ENCODE assay signal across 1 cellular context in the genomic region with DNA sequence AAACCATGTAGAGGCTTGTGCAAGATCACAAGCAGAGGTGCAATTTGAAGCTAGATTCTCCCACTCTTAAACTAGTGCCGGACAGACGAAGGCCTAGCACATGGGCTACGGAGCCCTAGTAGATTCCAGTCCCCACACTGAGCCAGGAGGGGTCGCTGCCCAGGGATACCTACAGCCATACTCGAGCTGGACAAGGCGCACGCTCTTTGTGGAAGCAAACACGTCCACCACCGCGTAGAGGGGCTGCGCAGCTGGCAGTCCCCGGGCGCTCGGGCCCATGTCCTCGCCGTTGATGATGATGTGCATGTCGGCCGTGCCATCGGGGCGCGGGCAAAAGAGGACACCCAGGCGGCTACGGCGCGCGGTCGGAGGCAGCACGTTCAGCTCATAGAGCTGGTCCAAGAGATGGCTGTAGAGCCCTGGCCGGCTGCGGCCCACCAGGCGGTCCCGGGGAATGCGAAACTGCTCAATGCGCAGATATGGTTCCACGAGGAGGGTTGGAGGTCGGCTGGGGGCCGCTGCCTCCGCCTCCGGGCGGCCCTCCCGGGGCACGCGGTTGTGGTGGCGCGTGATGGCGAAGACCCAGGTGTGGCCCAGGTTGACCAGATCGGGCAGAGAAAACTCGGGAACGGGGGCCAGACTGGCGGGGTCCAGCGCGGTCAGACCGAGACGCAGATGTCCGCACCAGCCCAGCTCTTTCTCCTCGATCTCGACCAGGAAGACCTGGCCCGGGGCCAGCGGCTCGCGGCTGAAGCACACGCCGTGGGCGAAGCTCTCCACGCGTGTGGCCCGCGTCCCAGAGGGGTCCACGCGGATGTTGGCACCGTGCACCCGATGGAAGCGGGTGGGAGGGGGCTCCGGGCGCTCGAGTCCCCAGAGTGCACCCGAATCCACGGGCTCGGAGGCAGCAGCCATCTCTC.
TF ChIP-seq lines count a peak whose summit lies in the region.

No MANE protein-coding gene starts in this region.

TF ChIP-seq in HepG2, 621 proteins besides CTCF, POLR2A, EP300 and RAD21 (continued from another document and continues in another):
- no peak; the same call in 1 of the 2 replicates for TF ChIP-seq BRF2 (CRISPR knock-in tag; IDR thresholded peaks at IDR 0.05)
- peak; percentile 72 for TF ChIP-seq IRF2 (CRISPR knock-in tag; IDR thresholded peaks at IDR 0.05)
- TF ChIP-seq BHLHE40 (IDR thresholded peaks at IDR 0.05; ENCODE audit: low read length) = peak; percentile 65
- peak; percentile 18; the same call in 1 of the 2 replicates for TF ChIP-seq SIX1 (CRISPR knock-in tag; IDR thresholded peaks at IDR 0.05; ENCODE audit: borderline replicate concordance)
- no peak; the same call in 1 of the 2 replicates for TF ChIP-seq SMYD3 (CRISPR knock-in tag; IDR thresholded peaks at IDR 0.05)
- TF ChIP-seq ZNF614 (CRISPR knock-in tag; IDR thresholded peaks at IDR 0.05; ENCODE audit: borderline replicate concordance) = peak; percentile 89
- TF ChIP-seq, protein P1, sequence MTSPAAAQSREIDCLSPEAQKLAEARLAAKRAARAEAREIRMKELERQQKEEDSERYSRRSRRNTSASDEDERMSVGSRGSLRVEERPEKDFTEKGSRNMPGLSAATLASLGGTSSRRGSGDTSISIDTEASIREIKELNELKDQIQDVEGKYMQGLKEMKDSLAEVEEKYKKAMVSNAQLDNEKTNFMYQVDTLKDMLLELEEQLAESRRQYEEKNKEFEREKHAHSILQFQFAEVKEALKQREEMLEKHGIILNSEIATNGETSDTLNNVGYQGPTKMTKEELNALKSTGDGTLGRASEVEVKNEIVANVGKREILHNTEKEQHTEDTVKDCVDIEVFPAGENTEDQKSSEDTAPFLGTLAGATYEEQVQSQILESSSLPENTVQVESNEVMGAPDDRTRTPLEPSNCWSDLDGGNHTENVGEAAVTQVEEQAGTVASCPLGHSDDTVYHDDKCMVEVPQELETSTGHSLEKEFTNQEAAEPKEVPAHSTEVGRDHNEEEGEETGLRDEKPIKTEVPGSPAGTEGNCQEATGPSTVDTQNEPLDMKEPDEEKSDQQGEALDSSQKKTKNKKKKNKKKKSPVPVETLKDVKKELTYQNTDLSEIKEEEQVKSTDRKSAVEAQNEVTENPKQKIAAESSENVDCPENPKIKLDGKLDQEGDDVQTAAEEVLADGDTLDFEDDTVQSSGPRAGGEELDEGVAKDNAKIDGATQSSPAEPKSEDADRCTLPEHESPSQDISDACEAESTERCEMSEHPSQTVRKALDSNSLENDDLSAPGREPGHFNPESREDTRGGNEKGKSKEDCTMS (CRISPR knock-in tag; conservative IDR thresholded peaks at IDR 0.05) = no peak
- TF ChIP-seq, protein P2, sequence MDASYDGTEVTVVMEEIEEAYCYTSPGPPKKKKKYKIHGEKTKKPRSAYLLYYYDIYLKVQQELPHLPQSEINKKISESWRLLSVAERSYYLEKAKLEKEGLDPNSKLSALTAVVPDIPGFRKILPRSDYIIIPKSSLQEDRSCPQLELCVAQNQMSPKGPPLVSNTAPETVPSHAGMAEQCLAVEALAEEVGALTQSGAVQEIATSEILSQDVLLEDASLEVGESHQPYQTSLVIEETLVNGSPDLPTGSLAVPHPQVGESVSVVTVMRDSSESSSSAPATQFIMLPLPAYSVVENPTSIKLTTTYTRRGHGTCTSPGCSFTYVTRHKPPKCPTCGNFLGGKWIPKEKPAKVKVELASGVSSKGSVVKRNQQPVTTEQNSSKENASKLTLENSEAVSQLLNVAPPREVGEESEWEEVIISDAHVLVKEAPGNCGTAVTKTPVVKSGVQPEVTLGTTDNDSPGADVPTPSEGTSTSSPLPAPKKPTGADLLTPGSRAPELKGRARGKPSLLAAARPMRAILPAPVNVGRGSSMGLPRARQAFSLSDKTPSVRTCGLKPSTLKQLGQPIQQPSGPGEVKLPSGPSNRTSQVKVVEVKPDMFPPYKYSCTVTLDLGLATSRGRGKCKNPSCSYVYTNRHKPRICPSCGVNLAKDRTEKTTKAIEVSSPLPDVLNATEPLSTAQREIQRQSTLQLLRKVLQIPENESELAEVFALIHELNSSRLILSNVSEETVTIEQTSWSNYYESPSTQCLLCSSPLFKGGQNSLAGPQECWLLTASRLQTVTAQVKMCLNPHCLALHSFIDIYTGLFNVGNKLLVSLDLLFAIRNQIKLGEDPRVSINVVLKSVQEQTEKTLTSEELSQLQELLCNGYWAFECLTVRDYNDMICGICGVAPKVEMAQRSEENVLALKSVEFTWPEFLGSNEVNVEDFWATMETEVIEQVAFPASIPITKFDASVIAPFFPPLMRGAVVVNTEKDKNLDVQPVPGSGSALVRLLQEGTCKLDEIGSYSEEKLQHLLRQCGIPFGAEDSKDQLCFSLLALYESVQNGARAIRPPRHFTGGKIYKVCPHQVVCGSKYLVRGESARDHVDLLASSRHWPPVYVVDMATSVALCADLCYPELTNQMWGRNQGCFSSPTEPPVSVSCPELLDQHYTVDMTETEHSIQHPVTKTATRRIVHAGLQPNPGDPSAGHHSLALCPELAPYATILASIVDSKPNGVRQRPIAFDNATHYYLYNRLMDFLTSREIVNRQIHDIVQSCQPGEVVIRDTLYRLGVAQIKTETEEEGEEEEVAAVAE (CRISPR knock-in tag; IDR thresholded peaks at IDR 0.05; ENCODE audit: borderline replicate concordance) = peak; percentile 87
- no peak; the same call in 1 of the 2 replicates for TF ChIP-seq NKX3-1 (CRISPR knock-in tag; IDR thresholded peaks at IDR 0.05)
- no peak for TF ChIP-seq E2F1 (CRISPR knock-in tag; IDR thresholded peaks at IDR 0.05)
- no peak for TF ChIP-seq NONO (IDR thresholded peaks at IDR 0.05)
- TF ChIP-seq NONO (CRISPR knock-in tag; conservative IDR thresholded peaks at IDR 0.05) = peak; percentile 49; the same call in 1 of the 2 replicates
- no peak for TF ChIP-seq POLR2AphosphoS2 (IDR thresholded peaks at IDR 0.05; ENCODE audit: low read depth, low read length)
- TF ChIP-seq KAT7 (CRISPR knock-in tag; IDR thresholded peaks at IDR 0.05; ENCODE audit: borderline replicate concordance) = peak; percentile 72; the same call in 1 of the 2 replicates
- no peak; the same call in 1 of the 2 replicates for TF ChIP-seq ZNF549 (CRISPR knock-in tag; IDR thresholded peaks at IDR 0.05)
- TF ChIP-seq, protein P3, sequence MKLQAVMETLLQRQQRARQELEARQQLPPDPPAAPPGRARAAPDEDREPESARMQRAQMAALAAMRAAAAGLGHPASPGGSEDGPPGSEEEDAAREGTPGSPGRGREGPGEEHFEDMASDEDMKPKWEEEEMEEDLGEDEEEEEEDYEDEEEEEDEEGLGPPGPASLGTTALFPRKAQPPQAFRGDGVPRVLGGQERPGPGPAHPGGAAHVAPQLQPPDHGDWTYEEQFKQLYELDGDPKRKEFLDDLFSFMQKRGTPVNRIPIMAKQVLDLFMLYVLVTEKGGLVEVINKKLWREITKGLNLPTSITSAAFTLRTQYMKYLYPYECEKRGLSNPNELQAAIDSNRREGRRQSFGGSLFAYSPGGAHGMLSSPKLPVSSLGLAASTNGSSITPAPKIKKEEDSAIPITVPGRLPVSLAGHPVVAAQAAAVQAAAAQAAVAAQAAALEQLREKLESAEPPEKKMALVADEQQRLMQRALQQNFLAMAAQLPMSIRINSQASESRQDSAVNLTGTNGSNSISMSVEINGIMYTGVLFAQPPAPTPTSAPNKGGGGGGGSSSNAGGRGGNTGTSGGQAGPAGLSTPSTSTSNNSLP (IDR thresholded peaks at IDR 0.05; ENCODE audit: low read depth, low read length) = peak; percentile 34; the same call in 1 of the 2 replicates
- TF ChIP-seq ZIK1 (CRISPR knock-in tag; IDR thresholded peaks at IDR 0.05; ENCODE audit: borderline replicate concordance, low read depth) = peak; percentile 91; the same call in 1 of the 2 replicates
- 0 out of 2 replicates have a peak, but pooled peaks have one; percentile 51 for TF ChIP-seq ZFP36L1 (CRISPR knock-in tag; IDR thresholded peaks at IDR 0.05)
- TF ChIP-seq CCDC6 (CRISPR knock-in tag; IDR thresholded peaks at IDR 0.05) = peak; percentile 97
- TF ChIP-seq, protein P4, sequence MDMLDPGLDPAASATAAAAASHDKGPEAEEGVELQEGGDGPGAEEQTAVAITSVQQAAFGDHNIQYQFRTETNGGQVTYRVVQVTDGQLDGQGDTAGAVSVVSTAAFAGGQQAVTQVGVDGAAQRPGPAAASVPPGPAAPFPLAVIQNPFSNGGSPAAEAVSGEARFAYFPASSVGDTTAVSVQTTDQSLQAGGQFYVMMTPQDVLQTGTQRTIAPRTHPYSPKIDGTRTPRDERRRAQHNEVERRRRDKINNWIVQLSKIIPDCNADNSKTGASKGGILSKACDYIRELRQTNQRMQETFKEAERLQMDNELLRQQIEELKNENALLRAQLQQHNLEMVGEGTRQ (IDR thresholded peaks at IDR 0.05; ENCODE audit: low read depth, low read length) = no peak
- TF ChIP-seq, protein P4 (CRISPR knock-in tag; IDR thresholded peaks at IDR 0.05; ENCODE audit: borderline replicate concordance) = no peak
- TF ChIP-seq SRSF9 (IDR thresholded peaks at IDR 0.05; ENCODE audit: borderline replicate concordance, insufficient read depth, low read depth, low read length, poor library complexity, severe bottlenecking) = no peak
- TF ChIP-seq ZNF792 (CRISPR knock-in tag; IDR thresholded peaks at IDR 0.05) = peak; percentile 93
- TF ChIP-seq TGIF2 (CRISPR knock-in tag; IDR thresholded peaks at IDR 0.05) = peak; percentile 78
- TF ChIP-seq ZNF230 (CRISPR knock-in tag; IDR thresholded peaks at IDR 0.05) = peak; percentile 5; the same call in 1 of the 2 replicates
- TF ChIP-seq MEF2D (CRISPR knock-in tag; IDR thresholded peaks at IDR 0.05) = peak; percentile 36; the same call in 1 of the 2 replicates
- TF ChIP-seq FOXO4 (CRISPR knock-in tag; conservative IDR thresholded peaks at IDR 0.05) = 0 out of 2 replicates have a peak, but pooled peaks have one; percentile 57
- TF ChIP-seq ZNF577 (CRISPR knock-in tag; IDR thresholded peaks at IDR 0.05; ENCODE audit: borderline replicate concordance, low read depth) = no peak
- TF ChIP-seq NR2F1 (CRISPR knock-in tag; IDR thresholded peaks at IDR 0.05) = no peak
- 0 out of 2 replicates have a peak, but pooled peaks have one; percentile 13 for TF ChIP-seq NCOA1 (CRISPR knock-in tag; IDR thresholded peaks at IDR 0.05)
- TF ChIP-seq SPEN (CRISPR knock-in tag; IDR thresholded peaks at IDR 0.05; ENCODE audit: low read depth) = peak; percentile 46; the same call in 1 of the 2 replicates
- TF ChIP-seq ATF1 (CRISPR knock-in tag; IDR thresholded peaks at IDR 0.05) = no peak
- TF ChIP-seq ZNF570 (CRISPR knock-in tag; IDR thresholded peaks at IDR 0.05; ENCODE audit: borderline replicate concordance) = peak; percentile 1; the same call in 1 of the 2 replicates
- TF ChIP-seq, protein P5, sequence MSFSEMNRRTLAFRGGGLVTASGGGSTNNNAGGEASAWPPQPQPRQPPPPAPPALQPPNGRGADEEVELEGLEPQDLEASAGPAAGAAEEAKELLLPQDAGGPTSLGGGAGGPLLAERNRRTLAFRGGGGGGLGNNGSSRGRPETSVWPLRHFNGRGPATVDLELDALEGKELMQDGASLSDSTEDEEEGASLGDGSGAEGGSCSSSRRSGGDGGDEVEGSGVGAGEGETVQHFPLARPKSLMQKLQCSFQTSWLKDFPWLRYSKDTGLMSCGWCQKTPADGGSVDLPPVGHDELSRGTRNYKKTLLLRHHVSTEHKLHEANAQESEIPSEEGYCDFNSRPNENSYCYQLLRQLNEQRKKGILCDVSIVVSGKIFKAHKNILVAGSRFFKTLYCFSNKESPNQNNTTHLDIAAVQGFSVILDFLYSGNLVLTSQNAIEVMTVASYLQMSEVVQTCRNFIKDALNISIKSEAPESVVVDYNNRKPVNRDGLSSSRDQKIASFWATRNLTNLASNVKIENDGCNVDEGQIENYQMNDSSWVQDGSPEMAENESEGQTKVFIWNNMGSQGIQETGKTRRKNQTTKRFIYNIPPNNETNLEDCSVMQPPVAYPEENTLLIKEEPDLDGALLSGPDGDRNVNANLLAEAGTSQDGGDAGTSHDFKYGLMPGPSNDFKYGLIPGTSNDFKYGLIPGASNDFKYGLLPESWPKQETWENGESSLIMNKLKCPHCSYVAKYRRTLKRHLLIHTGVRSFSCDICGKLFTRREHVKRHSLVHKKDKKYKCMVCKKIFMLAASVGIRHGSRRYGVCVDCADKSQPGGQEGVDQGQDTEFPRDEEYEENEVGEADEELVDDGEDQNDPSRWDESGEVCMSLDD (CRISPR knock-in tag; IDR thresholded peaks at IDR 0.05; ENCODE audit: borderline replicate concordance) = no peak; the same call in 1 of the 2 replicates
